ENCODE assay signal across 26 cellular contexts in genomic region chr2:66827851-66828250, GRCh38.
DNase-seq lines count a peak whose midpoint lies in the region; ATAC-seq and TF ChIP-seq lines count a peak whose summit lies in the region.
"Had no signal": no experiment of that assay in that cellular context is flagged by ENCODE, and none has a peak within 500 bp of the region (broad histone marks: within the 10 kb centered on the region; RNA-seq: fewer than 3 reads in every experiment).

No MANE protein-coding gene starts in this region.

- TF ChIP-seq CTCF in IMR-90 (conservative IDR thresholded peaks at IDR 0.05; ENCODE audit: low read depth, low read length), result no peak
- TF ChIP-seq CTCF in nephron (IDR thresholded peaks at IDR 0.05; ENCODE audit: unreplicated experiment in 3 of 3), result no peak
- no peak for TF ChIP-seq CTCF in sigmoid colon (IDR thresholded peaks at IDR 0.05)
- TF ChIP-seq CTCF in osteoblast (IDR thresholded peaks at IDR 0.05; ENCODE audit: extremely low read depth, low read depth, low read length), result no peak
- no peak for TF ChIP-seq CTCF in PC-3 (conservative IDR thresholded peaks at IDR 0.05; ENCODE audit: low read depth, low read length)

- TF ChIP-seq POLR2A in IMR-90 (IDR thresholded peaks at IDR 0.05; ENCODE audit: low read depth, low read length) (no peak), sigmoid colon (IDR thresholded peaks at IDR 0.05) (no peak)

- intact Hi-C loops in IMR-90 (cut with micrococcal nuclease) (no loop called here), sigmoid colon (cut with DNase I) (no loop called here), PC-3 (cut with micrococcal nuclease) (no loop called here)

- H3K9me1 ChIP-seq in IMR-90 (ENCODE audit: insufficient read depth, low read length), result no peaks in the 10 kb centered on the region

- no peak overlapping the region for H3K4me3 Mint-ChIP-seq in nephron
- H3K4me3 Mint-ChIP-seq: CD4-positive, alpha-beta memory T cell; HFFc6 had no signal

- POLR2A ChIA-PET in IMR-90 (lab: Charles Lee; ENCODE audit: unreplicated experiment) (no interaction called here), PC-3 (lab: Charles Lee; ENCODE audit: unreplicated experiment) (no interaction called here)

- no peaks in the 10 kb centered on the region for H3K9me2 ChIP-seq in PC-3 (replicated peaks; ENCODE audit: low read length)

- H3K27me3 Mint-ChIP-seq in nephron (ENCODE audit: low read depth), result peaks cover 5% of the 10 kb centered on the region
- H3K27me3 Mint-ChIP-seq: CD4-positive, alpha-beta memory T cell had no signal

- peak overlapping the region; percentile 25; the same call in 1 of the 2 replicates for H4K91ac ChIP-seq in IMR-90 (ENCODE audit: insufficient read depth, low read depth, low read length)

- no peaks in the 10 kb centered on the region for H3K9me3 Mint-ChIP-seq in nephron
- H3K9me3 Mint-ChIP-seq: HFFc6 had no signal

- no peaks in the 10 kb centered on the region for H3K36me3 Mint-ChIP-seq in nephron (ENCODE audit: low read depth)
- H3K36me3 Mint-ChIP-seq: CD4-positive, alpha-beta memory T cell had no signal

- H3K36me3 ChIP-seq in IMR-90 (ENCODE audit: control insufficient read depth, insufficient read depth, low read length) (no peaks in the 10 kb centered on the region), sigmoid colon (no peaks in the 10 kb centered on the region), osteoblast (ENCODE audit: insufficient read depth, low read length) (no peaks in the 10 kb centered on the region), PC-3 (ENCODE audit: low read depth, low read length) (no peaks in the 10 kb centered on the region)
- H3K36me3 ChIP-seq: BLaER1 treated with 17β-estradiol and CSF1 and Interleukin-3, amounts not matched to agents 10 nM and 100 nM; HAP-1 had no signal

- H2AK9ac ChIP-seq in IMR-90 (replicated peaks; ENCODE audit: low read depth, low read length, poor library complexity), result peak overlapping the region; percentile 83

- peak overlapping the region in 2 of 3 experiments; percentile 6 to 51 for H3K27ac Mint-ChIP-seq in nephron
- H3K27ac Mint-ChIP-seq: CD4-positive, alpha-beta memory T cell; HFFc6 had no signal

- H3K79me1 ChIP-seq in IMR-90 (ENCODE audit: low read depth in 1 of 2, low read length in 2 of 2), result no peaks in the 10 kb centered on the region

- DNase-seq in IMR-90, result no peak
- DNase-seq in islet precursor cell, result peak; percentile 91
- no peak for DNase-seq in sigmoid colon
- no peak for DNase-seq in osteoblast (ENCODE audit: insufficient read length, low spot score, missing footprints)
- DNase-seq in HK-2 (ENCODE audit: unreplicated experiment), result no peak
- no peak for DNase-seq in C1 segment of cervical spinal cord (lab: John Stamatoyannopoulos, UW)
- no peak for DNase-seq in PC-3
- DNase-seq: AML-193; CD4-positive, alpha-beta memory T cell; COR-L47; DMS53; GOT3; HFFc6; NCI-H1092; NCI-H1417 treated with DMSO at 0.1 percent for 48 hours; NCI-H187; NCI-H2081 treated with DMSO at 0.1 percent for 48 hours; NCI-H524 treated with DMSO at 0.1 percent for 48 hours; SHP77 had no signal

- TF ChIP-seq RAD21 in IMR-90 (IDR thresholded peaks at IDR 0.05; ENCODE audit: low read length), result no peak

- H3K27ac ChIP-seq in IMR-90 (ENCODE audit: insufficient read depth, low read length), result no peak overlapping the region
- peak overlapping the region in 3 of 4 donors; percentile 5 to 61 (median 55) for H3K27ac ChIP-seq in sigmoid colon
- H3K27ac ChIP-seq in osteoblast (ENCODE audit: low read depth, low read length), result no peak overlapping the region
- no peak overlapping the region for H3K27ac ChIP-seq in PC-3 (ENCODE audit: low read length)
- H3K27ac ChIP-seq: A549; BLaER1 treated with 17β-estradiol and CSF1 and Interleukin-3, amounts not matched to agents 10 nM and 100 nM; HL-60; RWPE1 had no signal

- WGBS in IMR-90 (ENCODE audit: extremely low coverage in 2 of 2, insufficient read length in 1 of 2), 2 experiments, result 100% methylated on average over 1 of the region's 4 CpGs; no CpG with 5 or more reads in 1 of the 2 experiments
- WGBS in sigmoid colon, 2 donors, result 83 to 84% methylated on average over 4 of the region's 4 CpGs

- H3K23ac ChIP-seq in IMR-90 (ENCODE audit: low read depth, low read length), result no peak overlapping the region

- H3K56ac ChIP-seq in IMR-90 (ENCODE audit: extremely low read depth, insufficient read depth, low read length), result no peak overlapping the region

- peak overlapping the region in 1 of 2 experiments; percentile 27; a peak in 1 of 4 replicates for H4K8ac ChIP-seq in IMR-90 (ENCODE audit: low read depth in 2 of 2, low read length in 2 of 2)

- H3K9me3 ChIP-seq in IMR-90 (ENCODE audit: control insufficient read depth, insufficient read depth, low read length) (no peaks in the 10 kb centered on the region), sigmoid colon (no peaks in the 10 kb centered on the region), osteoblast (ENCODE audit: low read depth, low read length) (no peaks in the 10 kb centered on the region), PC-3 (ENCODE audit: low read length) (no peaks in the 10 kb centered on the region)
- H3K9me3 ChIP-seq: A549; BLaER1 treated with 17β-estradiol and CSF1 and Interleukin-3, amounts not matched to agents 10 nM and 100 nM; HAP-1 had no signal

- TF ChIP-seq EP300 in sigmoid colon (IDR thresholded peaks at IDR 0.05), result no peak

- in situ Hi-C loops in IMR-90 (cut with MboI; ENCODE audit: low sequenced_read_pairs), result no loop called here

- CTCF ChIA-PET in IMR-90 (lab: Yijun Ruan, JAX), result interaction anchor here (0.6 to 0.8 kb wide), 2 partner anchors 9 to 29 kb away, joined by 3 read pairs; no protein-coding TSS in a partner anchor
- CTCF ChIA-PET in PC-3 (lab: Charles Lee), result no interaction called here

- BruUV-seq in IMR-90 (replicated peaks; lab: Mats Ljungman, UMichigan) (no TSS peak), PC-3 (replicated peaks; lab: Mats Ljungman, UMichigan) (no TSS peak)

- H3K27me3 ChIP-seq in IMR-90 (ENCODE audit: control insufficient read depth, insufficient read depth, low read length) (no peaks in the 10 kb centered on the region), sigmoid colon (no peaks in the 10 kb centered on the region), osteoblast (ENCODE audit: insufficient read depth, low read length) (no peaks in the 10 kb centered on the region), PC-3 (ENCODE audit: low read length) (0 out of 2 replicates have a peak, but pooled peaks cover 7% of the 10 kb centered on the region)
- H3K27me3 ChIP-seq: BLaER1 treated with 17β-estradiol and CSF1 and Interleukin-3, amounts not matched to agents 10 nM and 100 nM had no signal

- H2BK120ac ChIP-seq in IMR-90 (ENCODE audit: low read depth, low read length), result peak overlapping the region; percentile 46; the same call in 1 of the 2 replicates

- H2BK15ac ChIP-seq in IMR-90 (ENCODE audit: low read depth, low read length), result no peak overlapping the region; the same call in 2 of the 3 replicates

- H3K9ac ChIP-seq in IMR-90 (ENCODE audit: low read depth, low read length), result no peak overlapping the region
- no peak overlapping the region for H3K9ac ChIP-seq in PC-3 (ENCODE audit: low read length)
- H3K9ac ChIP-seq: BLaER1 treated with 17β-estradiol and CSF1 and Interleukin-3, amounts not matched to agents 10 nM and 100 nM had no signal

- H3K4ac ChIP-seq in IMR-90 (ENCODE audit: low read depth, low read length), result peak overlapping the region; percentile 26; the same call in 1 of the 2 replicates

- no peaks in the 10 kb centered on the region for H3K79me2 ChIP-seq in osteoblast (ENCODE audit: insufficient read depth, low read length)
- H3K79me2 ChIP-seq in PC-3 (ENCODE audit: low read length), result no peaks in the 10 kb centered on the region

- H3K4me1 Mint-ChIP-seq in nephron, result peaks cover 4% of the 10 kb centered on the region
- H3K4me1 Mint-ChIP-seq: CD4-positive, alpha-beta memory T cell had no signal

- H4K5ac ChIP-seq in IMR-90 (ENCODE audit: low read depth, low read length), result no peak overlapping the region

- peak overlapping the region; percentile 13; the same call in 1 of the 2 replicates for H2AK5ac ChIP-seq in IMR-90 (ENCODE audit: low read depth, low read length)

- H3K18ac ChIP-seq in IMR-90 (ENCODE audit: low read depth, low read length), result no peak overlapping the region

- H3K4me3 ChIP-seq in IMR-90 (ENCODE audit: insufficient read depth, low read depth, low read length) (no peak overlapping the region), sigmoid colon (no peak overlapping the region), osteoblast (ENCODE audit: insufficient read depth, low read length) (no peak overlapping the region), PC-3 (ENCODE audit: low read length) (no peak overlapping the region)
- H3K4me3 ChIP-seq: A549; BLaER1 treated with 17β-estradiol and CSF1 and Interleukin-3, amounts not matched to agents 10 nM and 100 nM; HAP-1 had no signal

- dilution Hi-C loops in IMR-90 (cut with HindIII; ENCODE audit: low sequenced_read_pairs, unreplicated experiment), result no loop called here

- no peak overlapping the region for H2BK20ac ChIP-seq in IMR-90 (ENCODE audit: low read depth, low read length)

- H3K4me2 ChIP-seq in IMR-90 (ENCODE audit: low read depth, low read length), result no peak overlapping the region
- no peak overlapping the region for H3K4me2 ChIP-seq in osteoblast (ENCODE audit: insufficient read depth, low read length)
- no peak overlapping the region for H3K4me2 ChIP-seq in PC-3 (ENCODE audit: low read length)
- H3K4me2 ChIP-seq: A549; BLaER1 treated with 17β-estradiol and CSF1 and Interleukin-3, amounts not matched to agents 10 nM and 100 nM had no signal

- no peak overlapping the region; the same call in 1 of the 2 replicates for H3K14ac ChIP-seq in IMR-90 (replicated peaks; ENCODE audit: low read depth, low read length)

- ATAC-seq in IMR-90 (ENCODE audit: low read depth), result no peak
- no peak for ATAC-seq in PC-3
- ATAC-seq: A549, Panc1 had no signal

- H2AFZ ChIP-seq in IMR-90 (replicated peaks; ENCODE audit: low read length, poor library complexity) (peak overlapping the region; percentile 65), osteoblast (ENCODE audit: low read length) (no peak overlapping the region), PC-3 (ENCODE audit: low read length) (no peak overlapping the region)

- H3K4me1 ChIP-seq in IMR-90 (ENCODE audit: control insufficient read depth, insufficient read depth, low read length) (no peaks in the 10 kb centered on the region), sigmoid colon (peaks cover 0 to 12% (median 4%) of the 10 kb centered on the region in 4 donors), osteoblast (ENCODE audit: insufficient read depth, low read length) (no peaks in the 10 kb centered on the region), PC-3 (ENCODE audit: insufficient read depth, low read length) (no peaks in the 10 kb centered on the region)
- H3K4me1 ChIP-seq: A549; BLaER1 treated with 17β-estradiol and CSF1 and Interleukin-3, amounts not matched to agents 10 nM and 100 nM; HAP-1 had no signal

- no peaks in the 10 kb centered on the region for H4K20me1 ChIP-seq in IMR-90 (ENCODE audit: insufficient read depth, low read length)
- no peaks in the 10 kb centered on the region for H4K20me1 ChIP-seq in osteoblast (ENCODE audit: insufficient read depth, low read length)
- no peaks in the 10 kb centered on the region for H4K20me1 ChIP-seq in PC-3 (ENCODE audit: low read length)
- H4K20me1 ChIP-seq: BLaER1 treated with 17β-estradiol and CSF1 and Interleukin-3, amounts not matched to agents 10 nM and 100 nM had no signal

- H2BK5ac ChIP-seq in IMR-90 (ENCODE audit: low read depth, low read length, poor library complexity, severe bottlenecking), result no peak overlapping the region

- no peaks in the 10 kb centered on the region for H3F3A ChIP-seq in PC-3 (ENCODE audit: low read length, unreplicated experiment)

Comparison
In these comparisons a context has a peak if more than half of its experiments do, and no peak if none do; other contexts are left out.
1. H3K27ac ChIP-seq: peak in sigmoid colon (3 of 4); none in IMR-90 (single experiment), osteoblast (single experiment) and PC-3 (single experiment).